In genomic region chr19:2053601-2054389, GRCh38 we compare ENCODE assay signal across 11 cellular contexts. TPM values are rescaled to one million over a fixed set of nuclear protein-coding genes. Genes with fewer than 3 reads are reported as not detected.
DNase-seq lines count a peak whose midpoint lies in the region; ATAC-seq, FAIRE-seq and TF ChIP-seq lines count a peak whose summit lies in the region.
"Had no signal": no experiment of that assay in that cellular context is flagged by ENCODE, and none has a peak within 500 bp of the region (broad histone marks: within the 10 kb centered on the region; RNA-seq: fewer than 3 reads in every experiment).

No MANE protein-coding gene starts in this region.

- CTCF ChIA-PET in CD4-positive, alpha-beta memory T cell (lab: Charles Lee; ENCODE audit: partially characterized antibody) = interaction anchor here (0.7 kb wide), 1 partner anchor 12 kb away, joined by 3 read pairs; no protein-coding TSS in a partner anchor

- H4K20me1 ChIP-seq in OCI-LY3 (ENCODE audit: insufficient read depth, low read length) = peaks cover 18% of the 10 kb centered on the region
- peaks cover 20% of the 10 kb centered on the region for H4K20me1 ChIP-seq in neural progenitor cell (ENCODE audit: low read depth)

- H3K4me3 Mint-ChIP-seq in CD4-positive, alpha-beta memory T cell = peak overlapping the region in 1 of 8 donors; percentile 15
- no peak overlapping the region for H3K4me3 Mint-ChIP-seq in neural progenitor cell

- no peak for TF ChIP-seq CTCF in OCI-LY3 (IDR thresholded peaks at IDR 0.05; ENCODE audit: low read depth, low read length)
- TF ChIP-seq CTCF in fibroblast of pulmonary artery (IDR thresholded peaks at IDR 0.05; ENCODE audit: low read length, missing control alignments) = no peak
- no peak for TF ChIP-seq CTCF in pancreas (IDR thresholded peaks at IDR 0.05)
- TF ChIP-seq CTCF in neural progenitor cell (IDR thresholded peaks at IDR 0.05) = no peak

- FAIRE-seq in pancreas (lab: Jason Lieb, UNC) = no peak

- peaks cover 3% of the 10 kb centered on the region for H3K36me3 ChIP-seq in CD4-positive, alpha-beta memory T cell (ENCODE audit: insufficient read depth, low read length)
- H3K36me3 ChIP-seq in OCI-LY3 (replicated peaks; ENCODE audit: low read depth, low read length) = peaks cover 19% of the 10 kb centered on the region
- no peaks in the 10 kb centered on the region for H3K36me3 ChIP-seq in pancreas
- H3K36me3 ChIP-seq in neural progenitor cell = no peaks in the 10 kb centered on the region

- 72 to 76% methylated on average over 24 of the region's 24 CpGs for WGBS in pancreas, 2 donors

- peak overlapping the region; percentile 46 for H3K4me2 ChIP-seq in OCI-LY3 (ENCODE audit: low read length)
- H3K4me2 ChIP-seq in neural progenitor cell = no peak overlapping the region

- peak in 1 of 5 donors; percentile 33 for DNase-seq in CD4-positive, alpha-beta memory T cell
- DNase-seq in fibroblast of pulmonary artery (ENCODE audit: low read depth) (peak; percentile 95), pancreas (peak; percentile 77 to 90 (median 84)), OCI-M1 (lab: John Stamatoyannopoulos, UW) (no peak), NCI-H510A treated with DMSO at 0.1 percent for 48 hours (lab: John Stamatoyannopoulos, UW) (no peak), neural progenitor cell (ENCODE audit: low spot score) (no peak), globus pallidus (ENCODE audit: low spot score) (no peak)
- DNase-seq: DMS79, PC-3 had no signal

- H2AFZ ChIP-seq in OCI-LY3 (ENCODE audit: low read depth, low read length) = no peak overlapping the region
- H2AFZ ChIP-seq in neural progenitor cell (replicated peaks) = no peak overlapping the region

- peaks cover 19 to 73% (median 43%) of the 10 kb centered on the region in 4 donors for H3K4me1 Mint-ChIP-seq in CD4-positive, alpha-beta memory T cell
- peaks cover 29% of the 10 kb centered on the region for H3K4me1 Mint-ChIP-seq in neural progenitor cell

- H3K27ac Mint-ChIP-seq in CD4-positive, alpha-beta memory T cell = peak overlapping the region; percentile 27 to 98 (median 70)
- no peak overlapping the region for H3K27ac Mint-ChIP-seq in neural progenitor cell

- H3K79me2 ChIP-seq in OCI-LY3 (ENCODE audit: low read length) (peaks cover 27% of the 10 kb centered on the region), neural progenitor cell (ENCODE audit: low read depth) (peaks cover 21% of the 10 kb centered on the region)

- H3K4me1 ChIP-seq in CD4-positive, alpha-beta memory T cell (ENCODE audit: insufficient read depth, low read length) = peaks cover 60% of the 10 kb centered on the region
- H3K4me1 ChIP-seq in OCI-LY3 (ENCODE audit: low read length) (peaks cover 68% of the 10 kb centered on the region), pancreas (peaks cover 15 to 34% (median 18%) of the 10 kb centered on the region in 3 donors), neural progenitor cell (peaks cover 10% of the 10 kb centered on the region)

- ATAC-seq in pancreas = peak in 3 of 4 donors; percentile 3 to 26 (median 11)
- ATAC-seq: PC-3 had no signal

- intact Hi-C loops in CD4-positive, alpha-beta memory T cell (cut with micrococcal nuclease) = loop anchor here (5.0 kb wide), 1 partner anchor 191 kb away; the partner anchor contains the start of gene KLF16
- intact Hi-C loops in pancreas (cut with DNase I) = no loop called here

- H3K27me3 ChIP-seq in CD4-positive, alpha-beta memory T cell (ENCODE audit: insufficient read depth, low read length) = no peaks in the 10 kb centered on the region
- H3K27me3 ChIP-seq in OCI-LY3 (ENCODE audit: low read depth, low read length) = no peaks in the 10 kb centered on the region
- H3K27me3 ChIP-seq in pancreas = no peaks in the 10 kb centered on the region
- no peaks in the 10 kb centered on the region for H3K27me3 ChIP-seq in neural progenitor cell

- no peak overlapping the region for H3K27ac ChIP-seq in CD4-positive, alpha-beta memory T cell (ENCODE audit: low read depth, low read length)
- H3K27ac ChIP-seq in OCI-LY3 (ENCODE audit: low read length) = peak overlapping the region; percentile 96
- H3K27ac ChIP-seq in pancreas = peak overlapping the region in 2 of 4 donors; percentile 42 to 63
- no peak overlapping the region for H3K27ac ChIP-seq in neural progenitor cell

- peaks cover 0 to 8% of the 10 kb centered on the region in 2 donors for H3K36me3 Mint-ChIP-seq in CD4-positive, alpha-beta memory T cell
- H3K36me3 Mint-ChIP-seq in neural progenitor cell = no peaks in the 10 kb centered on the region

- H3K9me3 Mint-ChIP-seq in CD4-positive, alpha-beta memory T cell = peaks cover 0 to 5% (median 0%) of the 10 kb centered on the region in 8 donors
- no peaks in the 10 kb centered on the region for H3K9me3 Mint-ChIP-seq in neural progenitor cell

- H3F3A ChIP-seq in neural progenitor cell (ENCODE audit: low read depth) = peaks cover 16% of the 10 kb centered on the region

- POLR2A ChIA-PET in CD4-positive, alpha-beta memory T cell (lab: Charles Lee; ENCODE audit: partially characterized antibody) = interaction anchor here (0.7 to 3.2 kb wide), 6 partner anchors 11 to 77 kb away, joined by 3 to 36 read pairs (median 4); no protein-coding TSS in a partner anchor

- no peak overlapping the region for H3K4me3 ChIP-seq in CD4-positive, alpha-beta memory T cell (ENCODE audit: low read length in 2 of 2)
- H3K4me3 ChIP-seq in OCI-LY3 (ENCODE audit: low read length) (peak overlapping the region; percentile 14; the same call in 1 of the 2 replicates), fibroblast of pulmonary artery (replicated peaks; ENCODE audit: low read depth, low read length) (no peak overlapping the region), pancreas (no peak overlapping the region), neural progenitor cell (no peak overlapping the region)
- H3K4me3 ChIP-seq: skin epidermis had no signal

- no peaks in the 10 kb centered on the region for H3K9me3 ChIP-seq in CD4-positive, alpha-beta memory T cell (ENCODE audit: control insufficient read depth in 1 of 2, low read length in 2 of 2)
- H3K9me3 ChIP-seq in OCI-LY3 (ENCODE audit: insufficient read depth, low read length) = no peaks in the 10 kb centered on the region
- no peaks in the 10 kb centered on the region for H3K9me3 ChIP-seq in pancreas
- H3K9me3 ChIP-seq in neural progenitor cell (ENCODE audit: low read depth) = no peaks in the 10 kb centered on the region

- peak overlapping the region; percentile 31; the same call in 1 of the 2 replicates for H3K9ac ChIP-seq in OCI-LY3 (ENCODE audit: low read length)
- H3K9ac ChIP-seq in neural progenitor cell = no peak overlapping the region

- no peaks in the 10 kb centered on the region for H3K27me3 Mint-ChIP-seq in CD4-positive, alpha-beta memory T cell
- H3K27me3 Mint-ChIP-seq in neural progenitor cell (ENCODE audit: insufficient read depth, low read depth) = peaks cover 3% of the 10 kb centered on the region

RNA-seq across cellular contexts. Expression of gene MKNK2, which starts 2.8 kb away (rescaled TPM):
- 100 to 1,000 TPM; 194 to 195 TPM for total RNA-seq in CD4-positive, alpha-beta memory T cell
- polyA plus RNA-seq in CD4-positive, alpha-beta memory T cell = 10 to 100 TPM; 24.1 to 63.9 TPM
- total RNA-seq in pancreas = 100 to 1,000 TPM; 178 to 446 (median 252) TPM
- polyA plus RNA-seq in pancreas = 100 to 1,000 TPM; 102 to 143 TPM
- total RNA-seq in neural progenitor cell (ENCODE audit: low replicate concordance) = 46.0 and 106 TPM in 2 replicates

RNA-seq across cellular contexts. Expression of gene BTBD2, which starts 38.3 kb away (rescaled TPM):
- total RNA-seq in CD4-positive, alpha-beta memory T cell = 10 to 100 TPM; 52.2 to 59.4 TPM
- polyA plus RNA-seq in CD4-positive, alpha-beta memory T cell = 1 to 10 TPM; 2.8 to 6.6 TPM
- total RNA-seq in pancreas (10 to 100 TPM; 33.9 to 46.4 (median 36.6) TPM), neural progenitor cell (ENCODE audit: low replicate concordance) (48.8 and 148 TPM in 2 replicates)
- polyA plus RNA-seq in pancreas = 10 to 100 TPM; 35.6 to 44.4 TPM

RNA-seq across cellular contexts. Expression of gene MOB3A, which starts 42.3 kb away (rescaled TPM):
- 100 to 1,000 TPM; 130 to 135 TPM for total RNA-seq in CD4-positive, alpha-beta memory T cell
- 100 to 1,000 TPM in 1 of 2 donors, 10 to 100 TPM in 1; 29.6 to 114 TPM for polyA plus RNA-seq in CD4-positive, alpha-beta memory T cell
- total RNA-seq in pancreas (10 to 100 TPM; 14.5 to 26.0 (median 17.4) TPM), neural progenitor cell (ENCODE audit: low replicate concordance) (6.0 and 15.9 TPM in 2 replicates)
- polyA plus RNA-seq in pancreas = 10 to 100 TPM in 1 of 2 donors, 1 to 10 TPM in 1; 9.2 to 11.1 TPM

RNA-seq across cellular contexts. Expression of gene IZUMO4, which starts 42.9 kb away (rescaled TPM):
- total RNA-seq in CD4-positive, alpha-beta memory T cell = 10 to 100 TPM; 18.6 to 22.1 TPM
- 1 to 10 TPM in 1 of 2 donors, under 1 TPM in 1; 0.84 to 1.2 TPM for polyA plus RNA-seq in CD4-positive, alpha-beta memory T cell
- 10 to 100 TPM in 1 of 6 donors, 1 to 10 TPM in 5; 5.2 to 10.5 (median 7.0) TPM for total RNA-seq in pancreas
- 10 to 100 TPM; 32.8 to 42.2 TPM for polyA plus RNA-seq in pancreas
- total RNA-seq in neural progenitor cell (ENCODE audit: low replicate concordance) = 3.7 TPM in 1 of 2 replicates, not detected in the other

Comparison
In these comparisons a context has a peak if more than half of its experiments do, and no peak if none do; other contexts are left out.
1. DNase-seq: peak in fibroblast of pulmonary artery (single experiment) and pancreas (6 of 6); none in OCI-M1 (single experiment), NCI-H510A treated with DMSO at 0.1 percent for 48 hours (single experiment), neural progenitor cell (single experiment) and globus pallidus (single experiment).